In the genomic region with DNA sequence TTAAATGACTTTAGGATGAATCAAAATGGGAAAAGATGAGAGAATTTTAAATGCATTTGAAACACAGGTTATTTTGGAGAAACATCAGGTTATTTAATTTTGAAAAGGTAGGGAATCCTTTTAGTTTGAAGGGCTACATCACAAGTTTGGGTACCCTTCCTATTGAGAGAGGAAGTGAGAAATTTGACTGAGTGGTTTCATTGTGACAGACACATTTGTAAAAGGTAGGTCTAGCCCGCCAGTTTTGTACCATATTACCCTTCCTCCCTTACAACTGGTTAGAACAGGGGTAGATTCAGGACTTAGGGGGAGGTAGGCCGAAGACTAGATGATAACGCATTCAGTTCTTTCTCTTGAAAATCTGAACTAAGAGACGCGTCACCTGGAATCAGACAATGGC, we compare ENCODE assay signal across 26 cellular contexts.
"Had no signal": no experiment of that assay in that cellular context is flagged by ENCODE, and none has a peak within 500 bp of the region (broad histone marks: within the 10 kb centered on the region; RNA-seq: fewer than 3 reads in every experiment).

No MANE protein-coding gene starts in this region.

- H3K27ac ChIP-seq: adrenal gland, breast epithelium, coronary artery, tibial artery, WERI-Rb-1 had no signal

- H3K4me1 ChIP-seq: adrenal gland, breast epithelium, tibial artery, uterus had no signal

- H3K4me3 ChIP-seq: adrenal gland, breast epithelium, coronary artery, lung, tibial artery, uterus had no signal

- H3K27me3 Mint-ChIP-seq: progenitor cell of endocrine pancreas had no signal

- H3K4me3 Mint-ChIP-seq: nephron progenitor cell had no signal

- DNase-seq: activated CD4-positive, alpha-beta T cell treated with anti-CD3 and anti-CD28 coated beads, Interleukin-2, amount 50 U/mL, for 4 hours; activated gamma-delta T cell treated with Interleukin-2 at 50 U/mL for 16 hours; adrenal gland; erythroblast; foreskin melanocyte; glutamatergic neuron; midbrain; nephron progenitor cell; occipital lobe; stimulated activated CD4-positive, alpha-beta T cell treated with anti-CD3 and anti-CD28 coated beads, Interleukin-12 subunit alpha, Interleukin-12 subunit beta, amount 100 ng/mL, for 4 hours; stimulated activated CD4-positive, alpha-beta T cell treated with anti-CD3 and anti-CD28 coated beads, Interleukin-1b, Interleukin-23, amount 100 ng/mL, for 48 hours; stimulated activated CD8-positive, alpha-beta memory T cell treated with anti-CD3 and anti-CD28 coated beads, Interleukin-4, amount 100 ng/mL, for 48 hours; stimulated activated naive CD8-positive, alpha-beta T cell treated with anti-CD3 and anti-CD28 coated beads, Interleukin-15, Interleukin-2, amounts not matched to agents 100 U/mL and 50 U/mL, for 24 hours; substantia nigra; tibial artery; uterus; WERI-Rb-1 had no signal

- FAIRE-seq: astrocyte, endometrium, keratinocyte had no signal

- H3K9me3 ChIP-seq: adrenal gland, breast epithelium, tibial artery, uterus had no signal

- H3K36me3 ChIP-seq: adrenal gland, breast epithelium, tibial artery, uterus, WERI-Rb-1 had no signal

- H3K36me3 Mint-ChIP-seq: activated naive CD4-positive, alpha-beta T cell treated with anti-CD3 and anti-CD28 coated beads, Interleukin-2, amount 50 U/mL, for 72 hours had no signal

- H3K27me3 ChIP-seq: adrenal gland, breast epithelium, tibial artery, uterus had no signal

- H3K27ac Mint-ChIP-seq: activated naive CD4-positive, alpha-beta T cell treated with anti-CD3 and anti-CD28 coated beads, Interleukin-2, amount 50 U/mL, for 72 hours; nephron progenitor cell; progenitor cell of endocrine pancreas had no signal

- ATAC-seq: activated naive CD4-positive, alpha-beta T cell treated with anti-CD3 and anti-CD28 coated beads, Interleukin-2, amount 50 U/mL, for 72 hours; left lobe of liver; stimulated activated naive CD8-positive, alpha-beta T cell treated with anti-CD3 and anti-CD28 coated beads, Interleukin-15, Interleukin-2, amounts not matched to agents 100 U/mL and 50 U/mL, for 24 hours had no signal
